Comparison of ENCODE assay signal across 9 cellular contexts in genomic region chr13:114066956-114067355, GRCh38.
A peak's percentile ranks its signal among the peaks of the same experiment; 100 is the strongest.
DNase-seq lines count a peak whose midpoint lies in the region; ATAC-seq and TF ChIP-seq lines count a peak whose summit lies in the region.
"Had no signal": no experiment of that assay in that cellular context is flagged by ENCODE, and none has a peak within 500 bp of the region (broad histone marks: within the 10 kb centered on the region; RNA-seq: fewer than 3 reads in every experiment).

No MANE protein-coding gene starts in this region.

- ATAC-seq in GM18907 (IDR thresholded peaks at IDR 0.05; ENCODE audit: unreplicated experiment) (peak; percentile 12), IMR-90 (ENCODE audit: low read depth) (no peak), GM18868 (IDR thresholded peaks at IDR 0.05; ENCODE audit: unreplicated experiment) (no peak)
- ATAC-seq: left colon had no signal

- no peak overlapping the region for H2AK5ac ChIP-seq in IMR-90 (ENCODE audit: low read depth, low read length)

- H2BK20ac ChIP-seq in IMR-90 (ENCODE audit: low read depth, low read length): peak overlapping the region; percentile 75; the same call in 1 of the 2 replicates

- peak overlapping the region; percentile 89; the same call in 1 of the 2 replicates for H3K14ac ChIP-seq in IMR-90 (replicated peaks; ENCODE audit: low read depth, low read length)

- peak overlapping the region; percentile 94 for H2AK9ac ChIP-seq in IMR-90 (replicated peaks; ENCODE audit: low read depth, low read length, poor library complexity)

- no peak for TF ChIP-seq POLR2A in IMR-90 (IDR thresholded peaks at IDR 0.05; ENCODE audit: low read depth, low read length)
- no peak for TF ChIP-seq POLR2A in lower leg skin (IDR thresholded peaks at IDR 0.05)

- TF ChIP-seq CTCF in IMR-90 (conservative IDR thresholded peaks at IDR 0.05; ENCODE audit: low read depth, low read length) (no peak), colonic mucosa (IDR thresholded peaks at IDR 0.05) (no peak), BE2C (IDR thresholded peaks at IDR 0.05; ENCODE audit: low read depth, low read length) (no peak), lower leg skin (IDR thresholded peaks at IDR 0.05) (no peak)

- TF ChIP-seq RAD21 in IMR-90 (IDR thresholded peaks at IDR 0.05; ENCODE audit: low read length): no peak

- H3K79me1 ChIP-seq in IMR-90 (ENCODE audit: low read depth in 1 of 2, low read length in 2 of 2): peaks cover 20 to 71% of the 10 kb centered on the region in 2 experiments

- WGBS in IMR-90 (ENCODE audit: extremely low coverage in 2 of 2, insufficient read length in 1 of 2), 2 experiments: 87% methylated on average over 3 of the region's 7 CpGs; no CpG with 5 or more reads in 1 of the 2 experiments
- WGBS in lower leg skin, 2 donors: 80 to 88% methylated on average over 3 to 7 of the region's 7 CpGs

- H3K9ac ChIP-seq in IMR-90 (ENCODE audit: low read depth, low read length) (peak overlapping the region; percentile 69; the same call in 1 of the 2 replicates), colonic mucosa (ENCODE audit: low read depth in 2 of 2, low read length in 2 of 2) (no peak overlapping the region), skeletal muscle satellite cell (ENCODE audit: low read depth, low read length) (peak overlapping the region; percentile 80)

- H4K91ac ChIP-seq in IMR-90 (ENCODE audit: insufficient read depth, low read depth, low read length): peak overlapping the region; percentile 96; the same call in 1 of the 2 replicates

- H3K23ac ChIP-seq in IMR-90 (ENCODE audit: low read depth, low read length): peak overlapping the region; percentile 88; the same call in 1 of the 2 replicates

- H3K4me2 ChIP-seq in IMR-90 (ENCODE audit: low read depth, low read length) (peak overlapping the region; percentile 28; the same call in 1 of the 2 replicates), skeletal muscle satellite cell (ENCODE audit: low read length) (peak overlapping the region; percentile 78)

- no TSS peak for BruUV-seq in IMR-90 (replicated peaks; lab: Mats Ljungman, UMichigan)

- POLR2A ChIA-PET in IMR-90 (lab: Charles Lee; ENCODE audit: unreplicated experiment): interaction anchor here (0.7 kb wide), 1 partner anchor 63 kb away, joined by 3 read pairs; no protein-coding TSS in a partner anchor

- intact Hi-C loops in IMR-90 (cut with micrococcal nuclease): no loop called here
- intact Hi-C loops in colonic mucosa (cut with DNase I): no loop called here
- intact Hi-C loops in lower leg skin (cut with DNase I; ENCODE audit: low total_unique reads): no loop called here

- H3K4ac ChIP-seq in IMR-90 (ENCODE audit: low read depth, low read length): peak overlapping the region; percentile 98

- H3K9me1 ChIP-seq in IMR-90 (ENCODE audit: insufficient read depth, low read length): peaks cover 12% of the 10 kb centered on the region; the same call in 1 of the 2 replicates

- H2BK120ac ChIP-seq in IMR-90 (ENCODE audit: low read depth, low read length): peak overlapping the region; percentile 96

- H4K5ac ChIP-seq in IMR-90 (ENCODE audit: low read depth, low read length): no peak overlapping the region

- peak overlapping the region; percentile 98 for H3K27ac ChIP-seq in IMR-90 (ENCODE audit: insufficient read depth, low read length)
- H3K27ac ChIP-seq in colonic mucosa: peak overlapping the region; percentile 89

- H2AFZ ChIP-seq in IMR-90 (replicated peaks; ENCODE audit: low read length, poor library complexity): no peak overlapping the region

- peaks cover 54% of the 10 kb centered on the region for H3K4me1 ChIP-seq in IMR-90 (ENCODE audit: control insufficient read depth, insufficient read depth, low read length)
- H3K4me1 ChIP-seq in colonic mucosa: peaks cover 14% of the 10 kb centered on the region
- H3K4me1 ChIP-seq in skeletal muscle satellite cell (ENCODE audit: control insufficient read depth, insufficient read depth, low read length): peaks cover 64% of the 10 kb centered on the region
- H3K4me1 ChIP-seq in BE2C: peaks cover 26% of the 10 kb centered on the region

- dilution Hi-C loops in IMR-90 (cut with HindIII; ENCODE audit: low sequenced_read_pairs, unreplicated experiment): no loop called here

- in situ Hi-C loops in IMR-90 (cut with MboI; ENCODE audit: low sequenced_read_pairs): loop anchor here (5.0 kb wide), 1 partner anchor 65 kb away; the partner anchor contains the start of gene RASA3

- H3K18ac ChIP-seq in IMR-90 (ENCODE audit: low read depth, low read length): no peak overlapping the region; the same call in none of the 2 replicates

- peak overlapping the region; percentile 96 for H2BK5ac ChIP-seq in IMR-90 (ENCODE audit: low read depth, low read length, poor library complexity, severe bottlenecking)

- no peak overlapping the region for H3K4me3 ChIP-seq in IMR-90 (ENCODE audit: insufficient read depth, low read depth, low read length)
- H3K4me3 ChIP-seq in colonic mucosa: no peak overlapping the region
- H3K4me3 ChIP-seq in skeletal muscle satellite cell (ENCODE audit: low read length): no peak overlapping the region
- H3K4me3 ChIP-seq in BE2C (ENCODE audit: low read depth, low read length): no peak overlapping the region
- H3K4me3 ChIP-seq in lower leg skin (ENCODE audit: low read depth, poor library complexity, severe bottlenecking): no peak overlapping the region

- peak overlapping the region; percentile 73; the same call in 1 of the 2 replicates for H3K56ac ChIP-seq in IMR-90 (ENCODE audit: extremely low read depth, insufficient read depth, low read length)

- peaks cover 13% of the 10 kb centered on the region; the same call in 1 of the 2 replicates for H3K36me3 ChIP-seq in IMR-90 (ENCODE audit: control insufficient read depth, insufficient read depth, low read length)
- H3K36me3 ChIP-seq in colonic mucosa: no peaks in the 10 kb centered on the region
- H3K36me3 ChIP-seq in skeletal muscle satellite cell (ENCODE audit: insufficient read depth, low read length): peaks cover 18% of the 10 kb centered on the region
- H3K36me3 ChIP-seq in BE2C: no peaks in the 10 kb centered on the region; the same call in 1 of the 2 replicates

- peaks cover 11% of the 10 kb centered on the region for H4K20me1 ChIP-seq in IMR-90 (ENCODE audit: insufficient read depth, low read length)

- H3K9me3 ChIP-seq in IMR-90 (ENCODE audit: control insufficient read depth, insufficient read depth, low read length) (no peaks in the 10 kb centered on the region), colonic mucosa (no peaks in the 10 kb centered on the region), skeletal muscle satellite cell (replicated peaks; ENCODE audit: low read length) (no peaks in the 10 kb centered on the region), BE2C (no peaks in the 10 kb centered on the region)

- CTCF ChIA-PET in IMR-90 (lab: Yijun Ruan, JAX): no interaction called here

- DNase-seq in IMR-90: no peak
- no peak for DNase-seq in colonic mucosa
- DNase-seq in BE2C: no peak
- DNase-seq in lower leg skin (ENCODE audit: low spot score in 2 of 2): no peak
- no peak for DNase-seq in cerebellum (ENCODE audit: low spot score)
- DNase-seq: left colon had no signal

- peak overlapping the region in 1 of 2 experiments; percentile 86; a peak in 2 of 4 replicates for H4K8ac ChIP-seq in IMR-90 (ENCODE audit: low read depth in 2 of 2, low read length in 2 of 2)

- 0 out of 3 replicates have a peak overlapping the region, but pooled peaks have one; percentile 87 for H2BK15ac ChIP-seq in IMR-90 (ENCODE audit: low read depth, low read length)

- H3K27me3 ChIP-seq in IMR-90 (ENCODE audit: control insufficient read depth, insufficient read depth, low read length) (no peaks in the 10 kb centered on the region), colonic mucosa (no peaks in the 10 kb centered on the region), skeletal muscle satellite cell (ENCODE audit: control insufficient read depth, insufficient read depth, low read length) (no peaks in the 10 kb centered on the region), BE2C (no peaks in the 10 kb centered on the region)

TF ChIP-seq in IMR-90, 13 proteins besides CTCF, POLR2A, EP300 and RAD21:
- TF ChIP-seq FOS (IDR thresholded peaks at IDR 0.05; ENCODE audit: low read depth, low read length) (no peak), ELK1 (IDR thresholded peaks at IDR 0.05; ENCODE audit: borderline replicate concordance, low read depth, low read length) (no peak), MXI1 (IDR thresholded peaks at IDR 0.05; ENCODE audit: borderline replicate concordance, low read depth, low read length) (no peak), BHLHE40 (IDR thresholded peaks at IDR 0.05; ENCODE audit: low read depth, low read length) (no peak), CHD1 (IDR thresholded peaks at IDR 0.05; ENCODE audit: low read depth, low read length) (no peak), MAFK (IDR thresholded peaks at IDR 0.05; ENCODE audit: low read depth, low read length) (no peak), RFX5 (IDR thresholded peaks at IDR 0.05; ENCODE audit: low read depth, low read length) (no peak), CEBPB (IDR thresholded peaks at IDR 0.05; ENCODE audit: low read depth, low read length) (no peak), MAZ (IDR thresholded peaks at IDR 0.05; ENCODE audit: borderline replicate concordance, low read depth, low read length) (no peak), SMC3 (IDR thresholded peaks at IDR 0.05; ENCODE audit: low read depth, low read length) (no peak), NFE2L2 (IDR thresholded peaks at IDR 0.05; ENCODE audit: low read depth, low read length) (no peak), RCOR1 (IDR thresholded peaks at IDR 0.05; ENCODE audit: insufficient replicate concordance, low read length) (no peak)
- TF ChIP-seq, protein P1, sequence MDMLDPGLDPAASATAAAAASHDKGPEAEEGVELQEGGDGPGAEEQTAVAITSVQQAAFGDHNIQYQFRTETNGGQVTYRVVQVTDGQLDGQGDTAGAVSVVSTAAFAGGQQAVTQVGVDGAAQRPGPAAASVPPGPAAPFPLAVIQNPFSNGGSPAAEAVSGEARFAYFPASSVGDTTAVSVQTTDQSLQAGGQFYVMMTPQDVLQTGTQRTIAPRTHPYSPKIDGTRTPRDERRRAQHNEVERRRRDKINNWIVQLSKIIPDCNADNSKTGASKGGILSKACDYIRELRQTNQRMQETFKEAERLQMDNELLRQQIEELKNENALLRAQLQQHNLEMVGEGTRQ (IDR thresholded peaks at IDR 0.05; ENCODE audit: low read depth, low read length): no peak

Comparison
In these comparisons a context has a peak if more than half of its experiments do, and no peak if none do; other contexts are left out.
1. H3K9ac ChIP-seq: peak in IMR-90 (single experiment) and skeletal muscle satellite cell (single experiment); none in colonic mucosa (0 of 2).